Comparison of ENCODE assay signal across 20 cellular contexts in genomic region chr2:170766693-170767092, GRCh38. TPM values are rescaled to one million over a fixed set of nuclear protein-coding genes. Genes with fewer than 3 reads are reported as not detected.
A peak's percentile ranks its signal among the peaks of the same experiment; 100 is the strongest.
DNase-seq lines count a peak whose midpoint lies in the region; ATAC-seq and TF ChIP-seq lines count a peak whose summit lies in the region.
"Had no signal": no experiment of that assay in that cellular context is flagged by ENCODE, and none has a peak within 500 bp of the region (broad histone marks: within the 10 kb centered on the region; RNA-seq: fewer than 3 reads in every experiment).

No MANE protein-coding gene starts in this region.

- CTCF ChIA-PET in Caco-2 (lab: Charles Lee): no interaction called here

- no peak overlapping the region for H3K56ac ChIP-seq in mesendoderm (ENCODE audit: low read length)

- no peak overlapping the region for H3K4me2 ChIP-seq in mesendoderm (ENCODE audit: low read length)
- H3K4me2 ChIP-seq: SK-N-SH had no signal

- H3K23ac ChIP-seq in mesendoderm (ENCODE audit: low read length): no peak overlapping the region

- DNase-seq in Caco-2 (peak in 1 of 2 experiments; percentile 68), DMS79 (lab: John Stamatoyannopoulos, UW) (peak; percentile 67), LNCaP clone FGC (ENCODE audit: low read depth) (peak; percentile 63), mesendoderm (peak; percentile 80), SHP77 treated with DMSO at 0.1 percent for 48 hours (lab: John Stamatoyannopoulos, UW) (no peak), T-helper 17 cell (no peak)
- DNase-seq in activated CD4-positive, alpha-beta T cell treated with anti-CD3 and anti-CD28 coated beads, Interleukin-2, amount 10 ng/mL, durations not matched to agents 24 days and 14 days: no peak
- DNase-seq: COR-L47, DND-41, GDM1, GOT3, NCI-H1417 treated with DMSO at 0.1 percent for 48 hours, NCI-H2029, NCI-H524, Peyer's patch, Right ventricle myocardium superior, SK-N-SH, T-cell had no signal

- H3K4me1 ChIP-seq in Caco-2: peaks cover 57% of the 10 kb centered on the region
- H3K4me1 ChIP-seq in mesendoderm (ENCODE audit: control insufficient read depth, low read depth, low read length): peaks cover 10% of the 10 kb centered on the region

- H3K27me3 ChIP-seq in Caco-2 (replicated peaks; ENCODE audit: control insufficient read depth, insufficient read depth, low read length) (no peaks in the 10 kb centered on the region), mesendoderm (ENCODE audit: insufficient read depth, low read length, poor library complexity) (no peaks in the 10 kb centered on the region)
- H3K27me3 ChIP-seq: Peyer's patch had no signal

- no peak for ATAC-seq in T-helper 17 cell
- ATAC-seq: GM12878, T-cell had no signal

- H3K79me1 ChIP-seq in mesendoderm (ENCODE audit: low read length): no peaks in the 10 kb centered on the region

- H3K36me3 Mint-ChIP-seq in Caco-2 (ENCODE audit: insufficient read depth, unreplicated experiment): peaks cover 20% of the 10 kb centered on the region
- no peaks in the 10 kb centered on the region for H3K36me3 Mint-ChIP-seq in T-helper 17 cell (ENCODE audit: low read depth)
- no peaks in the 10 kb centered on the region for H3K36me3 Mint-ChIP-seq in activated CD4-positive, alpha-beta T cell treated with anti-CD3 and anti-CD28 coated beads, Interleukin-2, amount 10 ng/mL, durations not matched to agents 24 days and 14 days (ENCODE audit: low read depth)
- H3K36me3 Mint-ChIP-seq: IgD-negative memory B cell, T-cell had no signal

- no peak overlapping the region for H3K18ac ChIP-seq in mesendoderm (ENCODE audit: low read length)

- no TSS peak for BruUV-seq in Caco-2 (replicated peaks; lab: Mats Ljungman, UMichigan)

- H3K27ac ChIP-seq in mesendoderm (ENCODE audit: low read depth, low read length): no peak overlapping the region
- H3K27ac ChIP-seq: Peyer's patch had no signal

- H3K27me3 Mint-ChIP-seq in Caco-2 (ENCODE audit: insufficient read depth, unreplicated experiment): no peaks in the 10 kb centered on the region
- peaks cover 12% of the 10 kb centered on the region for H3K27me3 Mint-ChIP-seq in T-helper 17 cell
- H3K27me3 Mint-ChIP-seq in activated CD4-positive, alpha-beta T cell treated with anti-CD3 and anti-CD28 coated beads, Interleukin-2, amount 10 ng/mL, durations not matched to agents 24 days and 14 days: peaks cover 8% of the 10 kb centered on the region

- no peak overlapping the region for H4K5ac ChIP-seq in mesendoderm (ENCODE audit: low read length)

- H4K8ac ChIP-seq in mesendoderm (ENCODE audit: low read depth, low read length): no peak overlapping the region

- H3K4me3 Mint-ChIP-seq in Caco-2 (ENCODE audit: unreplicated experiment): peak overlapping the region; percentile 0
- H3K4me3 Mint-ChIP-seq in T-helper 17 cell: no peak overlapping the region
- no peak overlapping the region for H3K4me3 Mint-ChIP-seq in activated CD4-positive, alpha-beta T cell treated with anti-CD3 and anti-CD28 coated beads, Interleukin-2, amount 10 ng/mL, durations not matched to agents 24 days and 14 days
- H3K4me3 Mint-ChIP-seq: IgD-negative memory B cell, T-cell had no signal

- H3K9me3 ChIP-seq in Caco-2 (no peaks in the 10 kb centered on the region), T-helper 17 cell (ENCODE audit: control insufficient read depth, low read length, poor library complexity, severe bottlenecking) (no peaks in the 10 kb centered on the region)
- H3K9me3 ChIP-seq: Peyer's patch, SK-N-SH had no signal

- H3K36me3 ChIP-seq in Caco-2 (ENCODE audit: control insufficient read depth, insufficient read depth, low read length) (no peaks in the 10 kb centered on the region), mesendoderm (ENCODE audit: control insufficient read depth, insufficient read depth, low read length) (no peaks in the 10 kb centered on the region)
- H3K36me3 ChIP-seq: Peyer's patch had no signal

- H3K9me3 Mint-ChIP-seq in Caco-2 (ENCODE audit: unreplicated experiment): no peaks in the 10 kb centered on the region
- H3K9me3 Mint-ChIP-seq in activated CD4-positive, alpha-beta T cell treated with anti-CD3 and anti-CD28 coated beads, Interleukin-2, amount 10 ng/mL, durations not matched to agents 24 days and 14 days: no peaks in the 10 kb centered on the region
- H3K9me3 Mint-ChIP-seq: IgD-negative memory B cell, T-cell had no signal

- no CpG with 5 or more reads among the region's 4 CpGs for WGBS in mesendoderm (ENCODE audit: extremely low coverage, insufficient coverage, low lambda C conversion rate)

- intact Hi-C loops in Caco-2 (cut with micrococcal nuclease; ENCODE audit: unreplicated experiment): loop anchor here (1.0 to 5.0 kb wide), 2 partner anchors 27 to 309 kb away; no protein-coding TSS in a partner anchor
- intact Hi-C loops in activated CD4-positive, alpha-beta T cell treated with anti-CD3 and anti-CD28 coated beads, Interleukin-2, amount 10 ng/mL, durations not matched to agents 24 days and 14 days (cut with micrococcal nuclease): no loop called here

- H3K4ac ChIP-seq in mesendoderm (ENCODE audit: low read depth, low read length): no peak overlapping the region

- H3K9ac ChIP-seq in mesendoderm (ENCODE audit: low read length): no peak overlapping the region
- H3K9ac ChIP-seq: SK-N-SH had no signal

- TF ChIP-seq CTCF in Caco-2 (IDR thresholded peaks at IDR 0.05; ENCODE audit: insufficient read depth in 1 of 2, low read depth in 1 of 2, low read length in 1 of 2, severe bottlenecking in 1 of 2, unreplicated experiment in 1 of 2): no peak
- no peak for TF ChIP-seq CTCF in LNCaP clone FGC (IDR thresholded peaks at IDR 0.05; ENCODE audit: control insufficient read depth, extremely low read depth, insufficient read depth)

- H3K27ac Mint-ChIP-seq in Caco-2 (ENCODE audit: unreplicated experiment) (peak overlapping the region; percentile 2), T-helper 17 cell (no peak overlapping the region)
- H3K27ac Mint-ChIP-seq in activated CD4-positive, alpha-beta T cell treated with anti-CD3 and anti-CD28 coated beads, Interleukin-2, amount 10 ng/mL, durations not matched to agents 24 days and 14 days: no peak overlapping the region
- H3K27ac Mint-ChIP-seq: IgD-negative memory B cell, T-cell had no signal

- H3K79me2 ChIP-seq in mesendoderm (ENCODE audit: control insufficient read depth, insufficient read depth, low read length): peaks cover 1% of the 10 kb centered on the region

- H3K4me3 ChIP-seq in Caco-2 (ENCODE audit: low read depth, low read length) (peak overlapping the region; percentile 15; the same call in 1 of the 2 replicates), LNCaP clone FGC (ENCODE audit: low read depth, low read length) (no peak overlapping the region), mesendoderm (ENCODE audit: low read length) (no peak overlapping the region)
- H3K4me3 ChIP-seq: GM12878, Peyer's patch had no signal

- H2BK5ac ChIP-seq in mesendoderm (ENCODE audit: low read length): no peak overlapping the region

- H3K4me1 Mint-ChIP-seq in Caco-2 (ENCODE audit: low read depth, unreplicated experiment): peaks cover 30% of the 10 kb centered on the region
- H3K4me1 Mint-ChIP-seq in T-helper 17 cell: peaks cover 12% of the 10 kb centered on the region
- H3K4me1 Mint-ChIP-seq in activated CD4-positive, alpha-beta T cell treated with anti-CD3 and anti-CD28 coated beads, Interleukin-2, amount 10 ng/mL, durations not matched to agents 24 days and 14 days: peaks cover 5% of the 10 kb centered on the region

- no peak overlapping the region for H2AK5ac ChIP-seq in mesendoderm (ENCODE audit: low read length)

- POLR2A ChIA-PET in Caco-2 (lab: Charles Lee): no interaction called here

- no peak overlapping the region for H2BK120ac ChIP-seq in mesendoderm (ENCODE audit: low read depth, low read length)

- no peak overlapping the region for H2BK15ac ChIP-seq in mesendoderm (replicated peaks; ENCODE audit: low read depth)

RNA-seq across cellular contexts. Expression of gene ERICH2, which starts 3.5 kb away (rescaled TPM):
- total RNA-seq in Caco-2 (2022) (3.1 and 3.3 TPM in 2 replicates), T-helper 17 cell (not detected)
- 4.9 TPM for polyA plus RNA-seq in mesendoderm (2013, experiment 1 of 2)
- 4.9 TPM for polyA plus RNA-seq in mesendoderm (2013, experiment 2 of 2)
- not detected in 2 replicates for total RNA-seq in activated CD4-positive, alpha-beta T cell treated with anti-CD3 and anti-CD28 coated beads, Interleukin-2, amount 10 ng/mL, durations not matched to agents 24 days and 14 days
- total RNA-seq: GM12878, Peyer's patch, T-cell had no signal
- polyA plus RNA-seq: GM12878, IgD-negative memory B cell, SK-N-SH had no signal

RNA-seq across cellular contexts. Expression of gene GAD1, which starts 50.0 kb away (rescaled TPM):
- total RNA-seq in Caco-2 (2022) (14.7 and 18.5 TPM in 2 replicates), T-helper 17 cell (not detected)
- 46.8 TPM for polyA plus RNA-seq in mesendoderm (2013, experiment 1 of 2)
- polyA plus RNA-seq in mesendoderm (2013, experiment 2 of 2): 44.2 TPM
- 10.8 and 13.3 TPM in 2 replicates for total RNA-seq in activated CD4-positive, alpha-beta T cell treated with anti-CD3 and anti-CD28 coated beads, Interleukin-2, amount 10 ng/mL, durations not matched to agents 24 days and 14 days
- total RNA-seq: Peyer's patch, Right ventricle myocardium superior had no signal
- polyA plus RNA-seq: IgD-negative memory B cell had no signal

RNA-seq across cellular contexts. Expression of gene SP5, which starts 51.6 kb away (rescaled TPM):
- 149 and 161 TPM in 2 replicates for total RNA-seq in Caco-2 (2022)
- 176 TPM for polyA plus RNA-seq in mesendoderm (2013, experiment 1 of 2)
- polyA plus RNA-seq in mesendoderm (2013, experiment 2 of 2): 197 TPM
- total RNA-seq in T-helper 17 cell: not detected
- total RNA-seq in activated CD4-positive, alpha-beta T cell treated with anti-CD3 and anti-CD28 coated beads, Interleukin-2, amount 10 ng/mL, durations not matched to agents 24 days and 14 days: 0.09 TPM in 1 of 2 replicates, not detected in the other
- total RNA-seq: GM12878, T-cell had no signal
- polyA plus RNA-seq: GM12878, IgD-negative memory B cell, SK-N-SH had no signal

Comparison
In these comparisons a context has a peak if more than half of its experiments do, and no peak if none do; other contexts are left out.
1. DNase-seq: peak in DMS79 (single experiment), LNCaP clone FGC (single experiment) and mesendoderm (single experiment); none in SHP77 treated with DMSO at 0.1 percent for 48 hours (single experiment), T-helper 17 cell (0 of 3) and activated CD4-positive, alpha-beta T cell treated with anti-CD3 and anti-CD28 coated beads, Interleukin-2, amount 10 ng/mL, durations not matched to agents 24 days and 14 days (single experiment).
2. RNA of gene GAD1, which starts 50.0 kb away (total RNA-seq): 14.7 to 18.5 TPM in Caco-2 and 10.8 to 13.3 TPM in activated CD4-positive, alpha-beta T cell treated with anti-CD3 and anti-CD28 coated beads, Interleukin-2, amount 10 ng/mL, durations not matched to agents 24 days and 14 days; not detected in T-helper 17 cell; every median in the first group is over 10 times any median in the second.
3. RNA of gene SP5, which starts 51.6 kb away (total RNA-seq): 149 to 161 TPM in Caco-2; 0.09 TPM in activated CD4-positive, alpha-beta T cell treated with anti-CD3 and anti-CD28 coated beads, Interleukin-2, amount 10 ng/mL, durations not matched to agents 24 days and 14 days and not detected in T-helper 17 cell; every median in the first group is over 100 times any median in the second.